ENCODE assay signal across 27 cellular contexts in genomic region chr6:37787216-37787615, GRCh38.
"Had no signal": no experiment of that assay in that cellular context is flagged by ENCODE, and none has a peak within 500 bp of the region (broad histone marks: within the 10 kb centered on the region; RNA-seq: fewer than 3 reads in every experiment).

No MANE protein-coding gene starts in this region.

- H3K4me3 ChIP-seq: ovary, psoas muscle, skin epidermis, suprapubic skin, testis, tibial artery, transverse colon, upper lobe of right lung, uterus had no signal

- H3K9me3 Mint-ChIP-seq: naive thymus-derived CD8-positive, alpha-beta T cell; natural killer cell treated with Interleukin-12 subunit alpha and Interleukin-12 subunit beta and Interleukin-15 and Interleukin-18, amount 100 ng/mL, for 72 hours; nephron progenitor cell; neural crest cell; stimulated activated effector memory CD8-positive, alpha-beta T cell treated with anti-CD3 and anti-CD28 coated beads, Interleukin-12 subunit alpha, Interleukin-12 subunit beta, amount 100 ng/mL, for 72 hours; stimulated activated naive B cell treated with anti-CD40 and anti-IgM and Interleukin-4, amounts not matched to agents 10 μg/mL and 1 μg/mL and 100 μg/mL, for 72 hours; stimulated activated naive CD8-positive, alpha-beta T cell treated with anti-CD3 and anti-CD28 coated beads, Interleukin-15, amount 100 ng/mL, for 72 hours had no signal

- H3K27me3 ChIP-seq: ovary, testis, tibial artery, upper lobe of right lung, uterus had no signal

- H3K36me3 ChIP-seq: ovary, suprapubic skin, tibial artery, transverse colon, upper lobe of right lung, uterus had no signal

- DNase-seq: naive thymus-derived CD8-positive, alpha-beta T cell; nephron progenitor cell; occipital lobe; ovary; psoas muscle; right cardiac atrium; stimulated activated CD4-positive, alpha-beta T cell treated with anti-CD3 and anti-CD28 coated beads, Interleukin-15, amount 100 ng/mL, for 24 hours; stimulated activated CD4-positive, alpha-beta T cell treated with anti-CD3 and anti-CD28 coated beads, Interleukin-2, amount 100 ng/mL, for 24 hours; stimulated activated CD4-positive, alpha-beta T cell treated with anti-CD3 and anti-CD28 coated beads, Interleukin-2, amount 100 ng/mL, for 48 hours; stimulated activated CD4-positive, alpha-beta T cell treated with anti-CD3 and anti-CD28 coated beads, Interleukin-4, amount 100 ng/mL, for 24 hours; stimulated activated naive B cell treated with anti-CD40 and anti-IgM and Interleukin-4, amounts not matched to agents 10 μg/mL and 1 μg/mL and 100 μg/mL, for 72 hours; stimulated activated naive CD8-positive, alpha-beta T cell treated with anti-CD3 and anti-CD28 coated beads, Interleukin-15, amount 100 ng/mL, for 72 hours; stimulated activated naive CD8-positive, alpha-beta T cell treated with anti-CD3 and anti-CD28 coated beads, Interleukin-15, Interleukin-2, amounts not matched to agents 100 U/mL and 50 U/mL, for 24 hours; substantia nigra; testis; tibial artery; transverse colon; upper lobe of right lung; uterus had no signal

- H3K4me3 Mint-ChIP-seq: naive thymus-derived CD8-positive, alpha-beta T cell; natural killer cell treated with Interleukin-12 subunit alpha and Interleukin-12 subunit beta and Interleukin-15 and Interleukin-18, amount 100 ng/mL, for 72 hours; nephron progenitor cell; neural crest cell; stimulated activated effector memory CD8-positive, alpha-beta T cell treated with anti-CD3 and anti-CD28 coated beads, Interleukin-12 subunit alpha, Interleukin-12 subunit beta, amount 100 ng/mL, for 72 hours; stimulated activated naive B cell treated with anti-CD40 and anti-IgM and Interleukin-4, amounts not matched to agents 10 μg/mL and 1 μg/mL and 100 μg/mL, for 72 hours; stimulated activated naive CD8-positive, alpha-beta T cell treated with anti-CD3 and anti-CD28 coated beads, Interleukin-15, amount 100 ng/mL, for 72 hours had no signal

- ATAC-seq: naive thymus-derived CD8-positive, alpha-beta T cell; natural killer cell treated with Interleukin-12 subunit alpha and Interleukin-12 subunit beta and Interleukin-15 and Interleukin-18, amount 100 ng/mL, for 72 hours; psoas muscle; right cardiac atrium; sciatic nerve; stimulated activated effector memory CD8-positive, alpha-beta T cell treated with anti-CD3 and anti-CD28 coated beads, Interleukin-12 subunit alpha, Interleukin-12 subunit beta, amount 100 ng/mL, for 72 hours; stimulated activated naive B cell treated with anti-CD40 and anti-IgM and Interleukin-4, amounts not matched to agents 10 μg/mL and 1 μg/mL and 100 μg/mL, for 72 hours; stimulated activated naive CD8-positive, alpha-beta T cell treated with anti-CD3 and anti-CD28 coated beads, Interleukin-15, amount 100 ng/mL, for 72 hours; stimulated activated naive CD8-positive, alpha-beta T cell treated with anti-CD3 and anti-CD28 coated beads, Interleukin-15, Interleukin-2, amounts not matched to agents 100 U/mL and 50 U/mL, for 24 hours; upper lobe of right lung had no signal

- H3K79me2 ChIP-seq: parathyroid adenoma had no signal

- H3K36me3 Mint-ChIP-seq: naive thymus-derived CD8-positive, alpha-beta T cell; natural killer cell treated with Interleukin-12 subunit alpha and Interleukin-12 subunit beta and Interleukin-15 and Interleukin-18, amount 100 ng/mL, for 72 hours; stimulated activated effector memory CD8-positive, alpha-beta T cell treated with anti-CD3 and anti-CD28 coated beads, Interleukin-12 subunit alpha, Interleukin-12 subunit beta, amount 100 ng/mL, for 72 hours; stimulated activated naive B cell treated with anti-CD40 and anti-IgM and Interleukin-4, amounts not matched to agents 10 μg/mL and 1 μg/mL and 100 μg/mL, for 72 hours had no signal

- H3K9ac ChIP-seq: parathyroid adenoma had no signal

- H3K9me3 ChIP-seq: ovary, psoas muscle, suprapubic skin, testis, tibial artery, transverse colon, upper lobe of right lung, uterus had no signal

- H3K27ac ChIP-seq: ovary, parathyroid adenoma, psoas muscle, skin epidermis, suprapubic skin, testis, tibial artery, transverse colon, upper lobe of right lung, uterus had no signal

- H2AFZ ChIP-seq: parathyroid adenoma had no signal

- H3K27ac Mint-ChIP-seq: natural killer cell treated with Interleukin-12 subunit alpha and Interleukin-12 subunit beta and Interleukin-15 and Interleukin-18, amount 100 ng/mL, for 72 hours; nephron progenitor cell; progenitor cell of endocrine pancreas; stimulated activated effector memory CD8-positive, alpha-beta T cell treated with anti-CD3 and anti-CD28 coated beads, Interleukin-12 subunit alpha, Interleukin-12 subunit beta, amount 100 ng/mL, for 72 hours; stimulated activated naive B cell treated with anti-CD40 and anti-IgM and Interleukin-4, amounts not matched to agents 10 μg/mL and 1 μg/mL and 100 μg/mL, for 72 hours; stimulated activated naive CD8-positive, alpha-beta T cell treated with anti-CD3 and anti-CD28 coated beads, Interleukin-15, amount 100 ng/mL, for 72 hours had no signal
